ENCODE assay signal across 28 cellular contexts in the genomic region with DNA sequence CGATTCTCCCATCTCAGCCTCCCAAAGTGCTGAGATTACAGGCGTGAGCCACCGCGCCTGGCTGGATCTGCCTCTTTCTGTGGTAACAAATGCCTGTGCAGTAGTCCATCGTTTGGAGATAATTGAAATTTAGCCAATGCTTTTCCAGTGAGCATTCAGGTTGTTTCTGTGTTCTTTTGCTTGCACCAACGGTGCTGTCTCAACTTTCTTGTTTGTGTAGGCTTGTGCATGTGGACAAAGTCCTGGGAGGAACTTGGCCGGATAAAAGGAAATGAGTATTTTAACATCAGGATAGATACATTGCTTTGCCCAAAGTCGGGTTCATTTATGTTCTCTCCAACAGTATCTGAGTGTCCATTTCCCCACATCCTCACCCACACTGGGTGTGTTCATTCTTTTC.
"Had no signal": no experiment of that assay in that cellular context is flagged by ENCODE, and none has a peak within 500 bp of the region (broad histone marks: within the 10 kb centered on the region; RNA-seq: fewer than 3 reads in every experiment).

No MANE protein-coding gene starts in this region.

- FAIRE-seq: endometrium, endothelial cell of umbilical vein, frontal cortex had no signal

- DNase-seq: activated CD4-positive, alpha-beta memory T cell treated with anti-CD3 and anti-CD28 coated beads, Interleukin-2, amount 10 ng/mL, durations not matched to agents 7 days and 5 days; activated CD4-positive, alpha-beta T cell treated with anti-CD3 and anti-CD28 coated beads for 1 hour; activated CD4-positive, alpha-beta T cell treated with anti-CD3 and anti-CD28 coated beads for 4 hours; activated CD4-positive, alpha-beta T cell treated with anti-CD3 and anti-CD28 coated beads, Interleukin-2, amount 10 ng/mL, durations not matched to agents 7 days and 5 days; activated CD4-positive, alpha-beta T cell treated with anti-CD3 and anti-CD28 coated beads, Interleukin-2, amount 50 U/mL, for 4 hours; activated CD8-positive, alpha-beta memory T cell treated with anti-CD3 and anti-CD28 coated beads, Interleukin-2, amount 50 U/mL, for 48 hours; activated gamma-delta T cell; activated naive CD4-positive, alpha-beta T cell; activated naive CD4-positive, alpha-beta T cell treated with anti-CD3 and anti-CD28 coated beads, Interleukin-2, amount 10 ng/mL, durations not matched to agents 7 days and 5 days; activated naive CD8-positive, alpha-beta T cell treated with anti-CD3 and anti-CD28 coated beads, Interleukin-2, amount 10 ng/mL, durations not matched to agents 7 days and 5 days; activated T-cell treated with anti-CD3 and anti-CD28 coated beads for 4 hours; activated T-cell treated with anti-CD3 and anti-CD28 coated beads, Interleukin-2, amount 50 U/mL, for 24 hours; activated T-cell treated with anti-CD3 and anti-CD28 coated beads, Interleukin-2, amount 50 U/mL, for 72 hours; central memory CD4-positive, alpha-beta T cell; cerebellar nuclear complex; colonic mucosa; effector CD8-positive, alpha-beta T cell; esophagus squamous epithelium; T-helper 2 cell had no signal

- H3K9me3 ChIP-seq: ascending aorta, breast epithelium, colonic mucosa, esophagus squamous epithelium had no signal

- H3K27ac ChIP-seq: ascending aorta, breast epithelium, cardiac muscle cell, colonic mucosa, epithelial cell of prostate, esophagus squamous epithelium had no signal

- H3K4me1 ChIP-seq: ascending aorta, breast epithelium, colonic mucosa, esophagus squamous epithelium had no signal

- ATAC-seq: activated naive CD4-positive, alpha-beta T cell treated with anti-CD3 and anti-CD28 coated beads, Interleukin-2, amount 50 U/mL, for 72 hours; activated T-cell treated with anti-CD3 and anti-CD28 coated beads, Interleukin-2, amount 50 U/mL, for 72 hours; WTC11 had no signal

- H3K4me3 ChIP-seq: ascending aorta, breast epithelium, cardiac muscle cell, colonic mucosa, esophagus squamous epithelium had no signal

- H3K36me3 ChIP-seq: breast epithelium, colonic mucosa had no signal

- H3K27me3 ChIP-seq: ascending aorta, breast epithelium, cardiac muscle cell, colonic mucosa, esophagus squamous epithelium had no signal
